8 cellular contexts compared by ENCODE assay signal in genomic region chr22:31753634-31754471, GRCh38. TPM values are rescaled to one million over a fixed set of nuclear protein-coding genes. Genes with fewer than 3 reads are reported as not detected.
DNase-seq lines count a peak whose midpoint lies in the region; ATAC-seq, FAIRE-seq and TF ChIP-seq lines count a peak whose summit lies in the region.

DEPDC5 (plus strand) TSS chr22:31754019; CDS start chr22:31754922, 903 bp downstream.

- H3K27ac ChIP-seq in adrenal gland (peak within 1 kb of the TSS; percentile 90 to 97 (median 95)), heart left ventricle (peak within 1 kb of the TSS; percentile 87 to 99 (median 93))

- TF ChIP-seq CTCF in adrenal gland (IDR thresholded peaks at IDR 0.05) (peak in 1 of 6 experiments; percentile 4), heart left ventricle (IDR thresholded peaks at IDR 0.05) (peak in 1 of 12 donors; percentile 25), type B pancreatic cell (conservative IDR thresholded peaks at IDR 0.05) (no peak)

- peak; percentile 93 for FAIRE-seq in GM12891 (lab: Jason Lieb, UNC)

- H3K27me3 Mint-ChIP-seq in type B pancreatic cell = no peaks in the 10 kb centered on the region

- H3K36me3 Mint-ChIP-seq in type B pancreatic cell = no peaks in the 10 kb centered on the region

- H3K36me3 ChIP-seq in adrenal gland (replicated peaks in 1 of 2) = peaks cover 0 to 11% of the 10 kb centered on the region in 2 donors
- peaks cover 0 to 16% (median 8%) of the 10 kb centered on the region in 9 donors for H3K36me3 ChIP-seq in heart left ventricle

- H3K4me1 ChIP-seq in adrenal gland (replicated peaks in 1 of 2) (peaks cover 29 to 54% of the 10 kb centered on the region in 2 donors), heart left ventricle (peaks cover 3 to 45% (median 35%) of the 10 kb centered on the region in 12 donors)

- H3K4me1 Mint-ChIP-seq in type B pancreatic cell (ENCODE audit: unreplicated experiment) = peaks cover 38% of the 10 kb centered on the region

- H3K9me3 ChIP-seq in adrenal gland (replicated peaks in 1 of 3) (no peaks in the 10 kb centered on the region), heart left ventricle (no peaks in the 10 kb centered on the region)

- TF ChIP-seq POLR2A in GM12891 (IDR thresholded peaks at IDR 0.05; ENCODE audit: low read depth, low read length) (peak; percentile 97), adrenal gland (IDR thresholded peaks at IDR 0.05) (peak; percentile 55 to 80), heart left ventricle (IDR thresholded peaks at IDR 0.05) (peak in 1 of 2 donors; percentile 80)

- intact Hi-C loops in adrenal gland (cut with DNase I) (no loop called here), heart left ventricle (cut with DNase I) (loop anchor here in 5 of 10 donors (5.0 to 10.0 kb wide), 8 partner anchors 77 to 407 kb away; partner anchors contain the start of genes PISD (in 4 of the 5), YWHAH (in 2 of the 5), PATZ1 (in 1 of the 5) and SFI1 (in 1 of the 5)), posterior cingulate gyrus (cut with DNase I) (loop anchor here (5.0 to 10.0 kb wide), 5 partner anchors 77 to 409 kb away; partner anchors contain the start of genes PATZ1 and PISD)

- ATAC-seq in HG02840 (IDR thresholded peaks at IDR 0.05; ENCODE audit: low FRiP score, unreplicated experiment) (peak; percentile 61), heart left ventricle (peak; percentile 86 to 93 (median 92))

- H3K4me3 Mint-ChIP-seq in type B pancreatic cell = peak within 1 kb of the TSS; percentile 96

- H3K27me3 ChIP-seq in adrenal gland (no peaks in the 10 kb centered on the region), heart left ventricle (no peaks in the 10 kb centered on the region)

- H3K27ac Mint-ChIP-seq in type B pancreatic cell = peak within 1 kb of the TSS; percentile 99

- no peaks in the 10 kb centered on the region for H3K9me3 Mint-ChIP-seq in type B pancreatic cell

- H3K4me3 ChIP-seq in adrenal gland = peak within 1 kb of the TSS in 3 of 4 donors; percentile 64 to 82 (median 72)
- H3K4me3 ChIP-seq in heart left ventricle = peak within 1 kb of the TSS; percentile 69 to 97 (median 91)

- WGBS in adrenal gland, 4 donors = 0 to 2% (median 1%) methylated on average over 4 to 64 of the region's 64 CpGs
- 1 to 3% (median 2%) methylated on average over 31 to 64 of the region's 64 CpGs for WGBS in heart left ventricle, 4 donors

- DNase-seq in GM12891 (ENCODE audit: insufficient read length, low spot score) (peak; percentile 89), NCI-H146 treated with DMSO at 0.1 percent for 48 hours (lab: John Stamatoyannopoulos, UW; ENCODE audit: unreplicated experiment) (peak; percentile 87), T-helper 1 cell (peak; percentile 93 to 97 (median 93)), adrenal gland (peak; percentile 95 to 97 (median 96)), heart left ventricle (peak; percentile 96 to 99 (median 97)), posterior cingulate gyrus (peak; percentile 91 to 99 (median 95)), type B pancreatic cell (ENCODE audit: extremely low spot score, unreplicated experiment) (peak; percentile 99)

TF ChIP-seq in GM12891, 5 proteins besides CTCF, POLR2A, EP300 and RAD21:
- peak; percentile 97 for TF ChIP-seq POLR2AphosphoS5 (IDR thresholded peaks at IDR 0.05; ENCODE audit: low read depth, low read length)
- peak; percentile 59 for TF ChIP-seq POU2F2 (IDR thresholded peaks at IDR 0.05; ENCODE audit: low read depth, low read length)
- TF ChIP-seq PAX5 (IDR thresholded peaks at IDR 0.05; ENCODE audit: insufficient read depth, low read length, severe bottlenecking) = peak; percentile 61
- TF ChIP-seq SPI1 (IDR thresholded peaks at IDR 0.05; ENCODE audit: low read depth, low read length) = peak; percentile 95
- TF ChIP-seq TAF1 (IDR thresholded peaks at IDR 0.05; ENCODE audit: low read depth, low read length) = peak; percentile 93
TF ChIP-seq in GM12891: peak in this region for 5.

RNA-seq across cellular contexts. Expression of gene DEPDC5, which starts in this region (rescaled TPM):
- 7.6 TPM for polyA plus RNA-seq in GM12891 (2012; ENCODE audit: low read depth, missing spikeins)
- 10 to 100 TPM; 14.4 to 35.9 (median 24.2) TPM for total RNA-seq in adrenal gland
- polyA plus RNA-seq in adrenal gland = 10 to 100 TPM; 17.1 to 20.7 (median 18.3) TPM
- total RNA-seq in heart left ventricle = 10 to 100 TPM in 6 of 9 donors, 1 to 10 TPM in 3; 6.4 to 21.4 (median 13.9) TPM
- 1 to 10 TPM; 5.7 to 8.6 TPM for polyA plus RNA-seq in heart left ventricle
- 35.5 and 40.6 TPM in 2 replicates for total RNA-seq in type B pancreatic cell (ENCODE audit: low replicate concordance)

Comparison
In these comparisons a context has a peak if more than half of its experiments do, and no peak if none do; other contexts are left out.
1. Peak in every context shown above with its lines: DNase-seq, ATAC-seq, H3K4me3 ChIP-seq and H3K27ac ChIP-seq.